1 cellular context compared by ENCODE assay signal in genomic region chr1:226120398-226120797, GRCh38.
TF ChIP-seq lines count a peak whose summit lies in the region.

No MANE protein-coding gene starts in this region.

TF ChIP-seq in WTC11, 78 proteins besides CTCF, POLR2A, EP300 and RAD21 (continued from another document):
- TF ChIP-seq AFF4 (CRISPR knock-in tag; IDR thresholded peaks at IDR 0.05; ENCODE audit: borderline replicate concordance) = no peak
- no peak for TF ChIP-seq ZNF425 (CRISPR knock-in tag; conservative IDR thresholded peaks at IDR 0.05)
- TF ChIP-seq NR3C1 (CRISPR knock-in tag; conservative IDR thresholded peaks at IDR 0.05; ENCODE audit: low read depth) = no peak
- no peak for TF ChIP-seq CREM (CRISPR knock-in tag; IDR thresholded peaks at IDR 0.05)
- no peak for TF ChIP-seq ZNF317 (CRISPR knock-in tag; IDR thresholded peaks at IDR 0.05; ENCODE audit: borderline replicate concordance, low read depth)
- no peak for TF ChIP-seq GRHL2 (CRISPR knock-in tag; IDR thresholded peaks at IDR 0.05; ENCODE audit: insufficient replicate concordance, severe bottlenecking)
- no peak for TF ChIP-seq OVOL2 (CRISPR knock-in tag; IDR thresholded peaks at IDR 0.05; ENCODE audit: borderline replicate concordance)
- no peak for TF ChIP-seq PRRX2 (CRISPR knock-in tag; IDR thresholded peaks at IDR 0.05)
